ENCODE assay signal across 8 cellular contexts in the genomic region with DNA sequence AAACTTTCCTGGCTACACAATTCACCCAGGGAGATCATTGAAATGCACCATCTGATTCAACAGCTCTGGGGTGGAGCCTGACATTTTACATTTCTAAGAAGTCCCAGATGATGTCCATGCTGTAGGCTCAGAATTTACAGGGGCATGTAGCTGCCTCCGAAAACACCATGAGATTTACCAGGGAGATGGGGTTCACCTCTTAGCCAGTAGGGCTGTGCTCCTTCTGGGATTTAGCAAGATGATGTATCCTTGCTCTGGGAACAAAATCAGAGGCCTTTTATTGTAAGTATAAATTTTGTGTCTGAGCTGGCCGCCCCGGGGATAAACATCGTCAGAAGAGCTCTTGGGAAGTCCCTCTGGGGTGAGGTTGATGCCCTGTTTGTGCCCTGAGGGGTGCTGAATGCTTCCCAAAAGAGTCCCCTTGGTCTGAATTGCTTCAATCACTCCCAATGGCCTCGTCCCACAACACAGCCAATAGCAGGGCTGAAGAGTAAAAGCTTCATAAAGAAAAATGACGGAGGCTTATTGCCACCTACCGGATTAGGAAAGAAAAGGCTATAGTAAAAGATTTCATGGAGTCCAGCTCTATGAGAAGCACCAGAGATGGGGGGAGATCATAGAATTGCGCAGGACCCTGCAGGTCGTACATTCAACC. TPM values are rescaled to one million over a fixed set of nuclear protein-coding genes. Genes with fewer than 3 reads are reported as not detected.
DNase-seq lines count a peak whose midpoint lies in the region; ATAC-seq and TF ChIP-seq lines count a peak whose summit lies in the region.

No MANE protein-coding gene starts in this region.

- peaks cover 0 to 3% of the 10 kb centered on the region in 2 donors for H3K9me3 Mint-ChIP-seq in effector memory CD8-positive, alpha-beta T cell

- no peak overlapping the region for H3K27ac ChIP-seq in dorsolateral prefrontal cortex

- ATAC-seq in HG03139 (IDR thresholded peaks at IDR 0.05; ENCODE audit: unreplicated experiment) (no peak), GM19328 (IDR thresholded peaks at IDR 0.05; ENCODE audit: unreplicated experiment) (no peak)
- no peak for ATAC-seq in effector memory CD8-positive, alpha-beta T cell (replicated peaks)

- no peaks in the 10 kb centered on the region for H3K36me3 Mint-ChIP-seq in effector memory CD8-positive, alpha-beta T cell (ENCODE audit: insufficient read depth)

- no peak overlapping the region for H3K27ac Mint-ChIP-seq in effector memory CD8-positive, alpha-beta T cell

- peak; percentile 44 for TF ChIP-seq CTCF in AG09309 (IDR thresholded peaks at IDR 0.05; ENCODE audit: control insufficient read depth, insufficient read depth, low read depth, low read length, missing control alignments)
- peak in 45 of 56 donors; percentile 15 to 64 (median 39) for TF ChIP-seq CTCF in dorsolateral prefrontal cortex (IDR thresholded peaks at IDR 0.05 in 54 of 56, conservative IDR thresholded peaks at IDR 0.05 in 2 of 56; ENCODE audit: low read depth in 1 of 56, partially characterized antibody in 56 of 56)

- H3K4me3 ChIP-seq in AG09309 (ENCODE audit: control insufficient read depth, low read depth, low read length), result no peak overlapping the region
- no peak overlapping the region for H3K4me3 ChIP-seq in dorsolateral prefrontal cortex

- DNase-seq in AG09309 (ENCODE audit: low read depth) (no peak), H4 (ENCODE audit: low spot score) (peak; percentile 62), NCI-H526 treated with DMSO at 0.1 percent for 48 hours (lab: John Stamatoyannopoulos, UW) (peak; percentile 40), dorsolateral prefrontal cortex (no peak), renal cortical epithelial cell (ENCODE audit: low read depth) (peak; percentile 16)
- no peak for DNase-seq in effector memory CD8-positive, alpha-beta T cell

- H3K27me3 Mint-ChIP-seq in effector memory CD8-positive, alpha-beta T cell, result peaks cover 33 to 37% of the 10 kb centered on the region in 2 donors

- no peak overlapping the region for H3K4me3 Mint-ChIP-seq in effector memory CD8-positive, alpha-beta T cell

- H3K4me1 Mint-ChIP-seq in effector memory CD8-positive, alpha-beta T cell (ENCODE audit: low read depth in 2 of 2), result peaks cover 0 to 2% of the 10 kb centered on the region in 2 donors

- intact Hi-C loops in dorsolateral prefrontal cortex (cut with DNase I), result no loop called here

- no peaks in the 10 kb centered on the region for H3K27me3 ChIP-seq in dorsolateral prefrontal cortex

RNA-seq across cellular contexts. Expression of gene API5, which starts 33.4 kb away (rescaled TPM):
- 96.6 and 125 TPM in 2 replicates for total RNA-seq in H4 (2014; rRNA removed; shearing (Covaris generic))
- total RNA-seq in dorsolateral prefrontal cortex, result 100 to 1,000 TPM in 48 of 120 experiments, 10 to 100 TPM in 72; 45.0 to 128 (median 97.3) TPM
- 109 and 151 TPM in 2 replicates for total RNA-seq in renal cortical epithelial cell

Comparison
In these comparisons a context has a peak if more than half of its experiments do, and no peak if none do; other contexts are left out.
1. DNase-seq: peak in H4 (single experiment), NCI-H526 treated with DMSO at 0.1 percent for 48 hours (single experiment) and renal cortical epithelial cell (single experiment); none in AG09309 (single experiment), dorsolateral prefrontal cortex (0 of 10) and effector memory CD8-positive, alpha-beta T cell (0 of 3).